Comparison of ENCODE assay signal across 25 cellular contexts in genomic region chr11:73126804-73127480, GRCh38. TPM values are rescaled to one million over a fixed set of nuclear protein-coding genes. Genes with fewer than 3 reads are reported as not detected.
DNase-seq lines count a peak whose midpoint lies in the region; ATAC-seq and TF ChIP-seq lines count a peak whose summit lies in the region.
"Had no signal": no experiment of that assay in that cellular context is flagged by ENCODE, and none has a peak within 500 bp of the region (broad histone marks: within the 10 kb centered on the region; RNA-seq: fewer than 3 reads in every experiment).

No MANE protein-coding gene starts in this region.

- H4K20me1 ChIP-seq in neural progenitor cell (ENCODE audit: low read depth): peaks cover 12% of the 10 kb centered on the region

- H2AFZ ChIP-seq in neural progenitor cell (replicated peaks): no peak overlapping the region

- H3K4me3 ChIP-seq in coronary artery (no peak overlapping the region), neural progenitor cell (no peak overlapping the region)
- H3K4me3 ChIP-seq: ascending aorta, cardiac muscle cell, prostate gland, thoracic aorta had no signal

- no peaks in the 10 kb centered on the region for H3K27me3 ChIP-seq in neural progenitor cell
- H3K27me3 ChIP-seq: ascending aorta, cardiac muscle cell had no signal

- DNase-seq in HFFc6 (no peak), coronary artery (ENCODE audit: low spot score) (no peak), left lobe of liver (ENCODE audit: low spot score) (peak; percentile 23), superior temporal gyrus (ENCODE audit: extremely low spot score) (peak; percentile 17), neural progenitor cell (ENCODE audit: low spot score) (no peak), NCI-H2171 (lab: John Stamatoyannopoulos, UW) (no peak), NCI-H526 (lab: John Stamatoyannopoulos, UW) (no peak), occipital lobe (lab: John Stamatoyannopoulos, UW) (no peak)
- DNase-seq: activated CD4-positive, alpha-beta T cell treated with anti-CD3 and anti-CD28 coated beads, Interleukin-2, amount 50 U/mL, for 48 hours; activated CD8-positive, alpha-beta memory T cell treated with anti-CD3 and anti-CD28 coated beads, Interleukin-2, amount 50 U/mL, for 4 hours; CD8-positive, alpha-beta memory T cell; endodermal cell; glutamatergic neuron; islet precursor cell; NCI-H1105; NCI-H2081; NCI-H226; stimulated activated naive CD4-positive, alpha-beta T cell; T-helper 1 cell had no signal

- H3K9me3 Mint-ChIP-seq in HFFc6 (peaks cover 18% of the 10 kb centered on the region), neural progenitor cell (peaks cover 8% of the 10 kb centered on the region)
- H3K9me3 Mint-ChIP-seq: activated naive CD4-positive, alpha-beta T cell treated with anti-CD3 and anti-CD28 coated beads, Interleukin-2, amount 50 U/mL, for 24 hours had no signal

- peaks cover 8% of the 10 kb centered on the region for H3K79me2 ChIP-seq in neural progenitor cell (ENCODE audit: low read depth)

- peak; percentile 37 for ATAC-seq in left lobe of liver
- ATAC-seq: activated CD4-positive, CD25-positive, alpha-beta regulatory T cell treated with anti-CD3 and anti-CD28 coated beads, Interleukin-2, amount 50 U/mL, for 24 hours had no signal

- H3K36me3 ChIP-seq in neural progenitor cell: peaks cover 9% of the 10 kb centered on the region
- H3K36me3 ChIP-seq: cardiac muscle cell, prostate gland had no signal

- H3K4me1 Mint-ChIP-seq in HFFc6 (ENCODE audit: low read depth) (peaks cover 28% of the 10 kb centered on the region), neural progenitor cell (no peaks in the 10 kb centered on the region)

- H3K27ac Mint-ChIP-seq in HFFc6 (0 out of 2 replicates have a peak overlapping the region, but pooled peaks have one; percentile 7), neural progenitor cell (no peak overlapping the region)
- H3K27ac Mint-ChIP-seq: activated naive CD4-positive, alpha-beta T cell treated with anti-CD3 and anti-CD28 coated beads, Interleukin-2, amount 50 U/mL, for 24 hours; endodermal cell had no signal

- TF ChIP-seq CTCF in HFFc6 (IDR thresholded peaks at IDR 0.05) (no peak), coronary artery (IDR thresholded peaks at IDR 0.05) (no peak), neural progenitor cell (IDR thresholded peaks at IDR 0.05) (no peak)

- no peaks in the 10 kb centered on the region for H3K4me1 ChIP-seq in neural progenitor cell
- H3K4me1 ChIP-seq: prostate gland had no signal

- H3K36me3 Mint-ChIP-seq in HFFc6 (ENCODE audit: low read depth): peaks cover 38% of the 10 kb centered on the region
- H3K36me3 Mint-ChIP-seq in neural progenitor cell: peaks cover 43% of the 10 kb centered on the region

- H3K27me3 Mint-ChIP-seq in HFFc6 (ENCODE audit: insufficient read depth): no peaks in the 10 kb centered on the region; the same call in 1 of the 2 replicates
- no peaks in the 10 kb centered on the region for H3K27me3 Mint-ChIP-seq in neural progenitor cell (ENCODE audit: insufficient read depth, low read depth)
- H3K27me3 Mint-ChIP-seq: activated naive CD4-positive, alpha-beta T cell treated with anti-CD3 and anti-CD28 coated beads, Interleukin-2, amount 50 U/mL, for 24 hours; CD8-positive, alpha-beta memory T cell had no signal

- H3K9ac ChIP-seq in neural progenitor cell: no peak overlapping the region

- H3K4me3 Mint-ChIP-seq in HFFc6 (no peak overlapping the region), neural progenitor cell (no peak overlapping the region)
- H3K4me3 Mint-ChIP-seq: activated naive CD4-positive, alpha-beta T cell treated with anti-CD3 and anti-CD28 coated beads, Interleukin-2, amount 50 U/mL, for 24 hours; CD8-positive, alpha-beta memory T cell; endodermal cell had no signal

- no peaks in the 10 kb centered on the region for H3F3A ChIP-seq in neural progenitor cell (ENCODE audit: low read depth)

- H3K4me2 ChIP-seq in neural progenitor cell: no peak overlapping the region

- H3K9me3 ChIP-seq in neural progenitor cell (ENCODE audit: low read depth): no peaks in the 10 kb centered on the region
- H3K9me3 ChIP-seq: prostate gland, thoracic aorta had no signal

- H3K27ac ChIP-seq in coronary artery: peak overlapping the region; percentile 9 to 12
- H3K27ac ChIP-seq in neural progenitor cell: no peak overlapping the region
- H3K27ac ChIP-seq: cardiac muscle cell, prostate gland, thoracic aorta had no signal

RNA-seq across cellular contexts. Expression of gene FCHSD2, which starts 15.2 kb away (rescaled TPM):
- 10 to 100 TPM; 58.9 to 68.2 (median 65.0) TPM for total RNA-seq in HFFc6 (2021; fragmentation: NEBNext Ultra II Directional; extraction: Animal tissue kit (Norgen Biotek cat#: 25700))
- total RNA-seq in left lobe of liver (19.2 TPM), neural progenitor cell (ENCODE audit: low replicate concordance) (15.6 and 22.2 TPM in 2 replicates), occipital lobe (46.6 TPM)

Comparison
In these comparisons a context has a peak if more than half of its experiments do, and no peak if none do; other contexts are left out.
1. DNase-seq: peak in left lobe of liver (single experiment) and superior temporal gyrus (single experiment); none in HFFc6 (single experiment), coronary artery (single experiment), neural progenitor cell (single experiment), NCI-H2171 (single experiment), NCI-H526 (0 of 2) and occipital lobe (single experiment).